25 cellular contexts compared by ENCODE assay signal in genomic region chr9:69140123-69140741, GRCh38.
"Had no signal": no experiment of that assay in that cellular context is flagged by ENCODE, and none has a peak within 500 bp of the region (broad histone marks: within the 10 kb centered on the region; RNA-seq: fewer than 3 reads in every experiment).

No MANE protein-coding gene starts in this region.

- ATAC-seq: activated naive CD4-positive, alpha-beta T cell treated with anti-CD3 and anti-CD28 coated beads, Interleukin-2, amount 50 U/mL, for 72 hours; activated T-cell treated with anti-CD3 and anti-CD28 coated beads, Interleukin-2, amount 50 U/mL, for 72 hours; naive thymus-derived CD4-positive, alpha-beta T cell; stimulated activated naive B cell treated with anti-CD40 and anti-IgM and Interleukin-4, amounts not matched to agents 10 μg/mL and 1 μg/mL and 100 μg/mL, for 72 hours; upper lobe of right lung had no signal

- H3K9me3 ChIP-seq: colonic mucosa, esophagus squamous epithelium, stomach, thyroid gland, upper lobe of right lung had no signal

- H3K4me1 ChIP-seq: colonic mucosa, parathyroid adenoma had no signal

- FAIRE-seq: islet of Langerhans had no signal

- H3K27ac ChIP-seq: colonic mucosa, dorsolateral prefrontal cortex, esophagus squamous epithelium, parathyroid adenoma, stomach, thyroid gland, upper lobe of right lung, WERI-Rb-1 had no signal

- H3K27ac Mint-ChIP-seq: activated CD4-positive, alpha-beta memory T cell treated with anti-CD3 and anti-CD28 coated beads, Interleukin-2, amount 10 ng/mL, durations not matched to agents 7 days and 5 days; activated CD4-positive, alpha-beta T cell treated with anti-CD3 and anti-CD28 coated beads, Interleukin-2, amount 10 ng/mL, durations not matched to agents 7 days and 5 days; activated naive CD4-positive, alpha-beta T cell treated with anti-CD3 and anti-CD28 coated beads, Interleukin-2, amount 50 U/mL, for 72 hours; activated T-cell treated with anti-CD3 and anti-CD28 coated beads, Interleukin-2, amount 50 U/mL, for 72 hours; naive thymus-derived CD4-positive, alpha-beta T cell; stimulated activated naive B cell treated with anti-CD40 and anti-IgM and Interleukin-4, amounts not matched to agents 10 μg/mL and 1 μg/mL and 100 μg/mL, for 72 hours had no signal

- H3K4me3 Mint-ChIP-seq: activated CD4-positive, alpha-beta memory T cell treated with anti-CD3 and anti-CD28 coated beads, Interleukin-2, amount 10 ng/mL, durations not matched to agents 7 days and 5 days; activated CD4-positive, alpha-beta T cell treated with anti-CD3 and anti-CD28 coated beads, Interleukin-2, amount 10 ng/mL, durations not matched to agents 7 days and 5 days; activated T-cell treated with anti-CD3 and anti-CD28 coated beads, Interleukin-2, amount 50 U/mL, for 72 hours; naive thymus-derived CD4-positive, alpha-beta T cell; stimulated activated naive B cell treated with anti-CD40 and anti-IgM and Interleukin-4, amounts not matched to agents 10 μg/mL and 1 μg/mL and 100 μg/mL, for 72 hours had no signal

- H3K27me3 ChIP-seq: colonic mucosa, dorsolateral prefrontal cortex, esophagus squamous epithelium, stomach, thyroid gland, upper lobe of right lung had no signal

- DNase-seq: activated CD4-positive, alpha-beta memory T cell treated with anti-CD3 and anti-CD28 coated beads, Interleukin-2, amount 10 ng/mL, durations not matched to agents 7 days and 5 days; activated CD4-positive, alpha-beta T cell treated with anti-CD3 and anti-CD28 coated beads, Interleukin-2, amount 10 ng/mL, durations not matched to agents 7 days and 5 days; activated CD4-positive, CD25-positive, alpha-beta regulatory T cell treated with anti-CD3 and anti-CD28 coated beads, Interleukin-2, amount 50 U/mL, for 72 hours; activated naive CD4-positive, alpha-beta T cell; activated T-cell treated with anti-CD3 and anti-CD28 coated beads, Interleukin-2, amount 50 U/mL, for 72 hours; cerebellar nuclear complex; colonic mucosa; dorsolateral prefrontal cortex; effector memory CD4-positive, alpha-beta T cell; esophagus squamous epithelium; foreskin melanocyte; midbrain; naive thymus-derived CD4-positive, alpha-beta T cell; right cardiac atrium; stimulated activated CD4-positive, alpha-beta T cell treated with anti-CD3 and anti-CD28 coated beads, Interleukin-15, amount 100 ng/mL, for 24 hours; stimulated activated CD4-positive, alpha-beta T cell treated with anti-CD3 and anti-CD28 coated beads, Interleukin-2, amount 100 ng/mL, for 24 hours; stimulated activated naive B cell treated with anti-CD40 and anti-IgM and Interleukin-4, amounts not matched to agents 10 μg/mL and 1 μg/mL and 100 μg/mL, for 72 hours; stomach; T-helper 1 cell; upper lobe of right lung; WERI-Rb-1 had no signal

- H2AFZ ChIP-seq: parathyroid adenoma had no signal

- H3K4me3 ChIP-seq: colonic mucosa, dorsolateral prefrontal cortex, esophagus squamous epithelium, stomach, thyroid gland, upper lobe of right lung had no signal

- H3K36me3 ChIP-seq: colonic mucosa, thyroid gland, upper lobe of right lung, WERI-Rb-1 had no signal

- H3K27me3 Mint-ChIP-seq: stimulated activated naive B cell treated with anti-CD40 and anti-IgM and Interleukin-4, amounts not matched to agents 10 μg/mL and 1 μg/mL and 100 μg/mL, for 72 hours had no signal

- H3K36me3 Mint-ChIP-seq: activated naive CD4-positive, alpha-beta T cell treated with anti-CD3 and anti-CD28 coated beads, Interleukin-2, amount 50 U/mL, for 72 hours; stimulated activated naive B cell treated with anti-CD40 and anti-IgM and Interleukin-4, amounts not matched to agents 10 μg/mL and 1 μg/mL and 100 μg/mL, for 72 hours had no signal

- H3K4me1 Mint-ChIP-seq: activated CD4-positive, alpha-beta memory T cell treated with anti-CD3 and anti-CD28 coated beads, Interleukin-2, amount 10 ng/mL, durations not matched to agents 7 days and 5 days; activated CD4-positive, alpha-beta T cell treated with anti-CD3 and anti-CD28 coated beads, Interleukin-2, amount 10 ng/mL, durations not matched to agents 7 days and 5 days had no signal

- H3K9ac ChIP-seq: parathyroid adenoma had no signal
